ENCODE assay signal across 6 cellular contexts in genomic region chr6:169702640-169703246, GRCh38. TPM values are rescaled to one million over a fixed set of nuclear protein-coding genes. Genes with fewer than 3 reads are reported as not detected.
DNase-seq lines count a peak whose midpoint lies in the region; ATAC-seq, FAIRE-seq and TF ChIP-seq lines count a peak whose summit lies in the region.

No MANE protein-coding gene starts in this region.

- H3K27ac ChIP-seq in A549 (peak overlapping the region; percentile 90 to 100), body of pancreas (peak overlapping the region; percentile 83 to 97 (median 94))

- H3K4me3 Mint-ChIP-seq in neural crest cell, result peak overlapping the region; percentile 94

- H3K9me3 Mint-ChIP-seq in neural crest cell, result no peaks in the 10 kb centered on the region

- peaks cover 40% of the 10 kb centered on the region for H3K4me1 Mint-ChIP-seq in neural crest cell

- peaks cover 4% of the 10 kb centered on the region for H3K36me3 Mint-ChIP-seq in neural crest cell (ENCODE audit: low read depth)

- 8% methylated on average over 4 of the region's 41 CpGs for WGBS in A549 (ENCODE audit: missing lambda C conversion rate)
- 1 to 4% methylated on average over 26 to 41 of the region's 41 CpGs for WGBS in body of pancreas, 2 donors

- TF ChIP-seq POLR2A in A549 (IDR thresholded peaks at IDR 0.05; ENCODE audit: low read length) (peak; percentile 42), body of pancreas (IDR thresholded peaks at IDR 0.05) (no peak)

- H3K27ac Mint-ChIP-seq in neural crest cell (ENCODE audit: unreplicated experiment), result peak overlapping the region; percentile 84

- no peaks in the 10 kb centered on the region for H3K36me3 ChIP-seq in body of pancreas (replicated peaks in 1 of 2; ENCODE audit: insufficient read depth in 1 of 2, low read depth in 2 of 2)

- no peak for TF ChIP-seq RAD21 in A549 (conservative IDR thresholded peaks at IDR 0.05 in 1 of 2, IDR thresholded peaks at IDR 0.05 in 1 of 2)

- POLR2A ChIA-PET in A549 (lab: Yijun Ruan, JAX), result interaction anchor here (0.5 to 2.1 kb wide), 7 partner anchors 9 to 746 kb away, joined by 3 to 13 read pairs (median 3); partner anchors contain the start of genes DYNLT2 and ERMARD

- H3K4me2 ChIP-seq in A549, result peak overlapping the region; percentile 94

- ATAC-seq in A549 (peak; percentile 33 to 52), body of pancreas (peak; percentile 22)

- TF ChIP-seq CTCF in A549 (IDR thresholded peaks at IDR 0.05) (no peak), GM20000 (IDR thresholded peaks at IDR 0.05; ENCODE audit: extremely low read depth, missing control alignments) (no peak), body of pancreas (IDR thresholded peaks at IDR 0.05) (no peak), neural crest cell (conservative IDR thresholded peaks at IDR 0.05) (no peak)

- no peak for DNase-seq in A549 (ENCODE audit: low read depth in 1 of 2, low spot score in 1 of 2)
- DNase-seq in GM20000 (ENCODE audit: low spot score), result peak; percentile 46
- peak; percentile 76 for DNase-seq in NCI-H1105 treated with DMSO at 0.1 percent for 48 hours (lab: John Stamatoyannopoulos, UW)
- DNase-seq in body of pancreas, result peak; percentile 29 to 42 (median 34)
- peak; percentile 6 for DNase-seq in neural crest cell (ENCODE audit: low read depth, low spot score)
- DNase-seq in D341Med (ENCODE audit: low spot score), result no peak

- TF ChIP-seq EP300 in A549 (IDR thresholded peaks at IDR 0.05), result no peak

- FAIRE-seq in A549 (lab: Jason Lieb, UNC), result no peak

- peaks cover 31% of the 10 kb centered on the region for H3K4me1 ChIP-seq in A549
- peaks cover 31% of the 10 kb centered on the region for H3K4me1 ChIP-seq in body of pancreas

- H3K9me3 ChIP-seq in A549 (no peaks in the 10 kb centered on the region), body of pancreas (no peaks in the 10 kb centered on the region)

- H3K27me3 Mint-ChIP-seq in neural crest cell (ENCODE audit: low read depth), result no peaks in the 10 kb centered on the region

- H3K27me3 ChIP-seq in body of pancreas, result no peaks in the 10 kb centered on the region

- intact Hi-C loops in body of pancreas (cut with DNase I), result no loop called here

- H3K4me3 ChIP-seq in A549 (peak overlapping the region; percentile 67), body of pancreas (peak overlapping the region; percentile 72 to 79)

- CTCF ChIA-PET in A549 (lab: Yijun Ruan, JAX), result interaction anchor here (0.8 to 1.4 kb wide), 2 partner anchors 8 to 25 kb away, joined by 3 read pairs; no protein-coding TSS in a partner anchor

TF ChIP-seq in A549, 52 proteins besides CTCF, POLR2A, EP300 and RAD21:
- TF ChIP-seq E2F6 (IDR thresholded peaks at IDR 0.05; ENCODE audit: borderline replicate concordance, low read depth) (peak; percentile 21; the same call in 1 of the 2 replicates), CHD2 (IDR thresholded peaks at IDR 0.05; ENCODE audit: low read length, partially characterized antibody) (no peak), ZC3H11A (IDR thresholded peaks at IDR 0.05) (no peak), HOXA7 (CRISPR knock-in tag; IDR thresholded peaks at IDR 0.05) (no peak), MAZ (IDR thresholded peaks at IDR 0.05; ENCODE audit: borderline replicate concordance, low read depth, low read length) (no peak), MAX (IDR thresholded peaks at IDR 0.05) (0 out of 2 replicates have a peak, but pooled peaks have one; percentile 43)

RNA-seq across cellular contexts. Expression of gene C6orf120, which starts 0.8 kb away (rescaled TPM):
- 14.8 and 17.3 TPM in 2 replicates for polyA plus RNA-seq in A549 (2011; rRNA removed)
- 3.4 and 4.6 TPM in 2 replicates for polyA plus RNA-seq in A549 (2012; cell fraction: cytosol; rRNA removed)
- 3.0 and 3.1 TPM in 2 replicates for polyA plus RNA-seq in A549 (2012; cell fraction: nucleus; rRNA removed)
- 11.2 to 14.1 TPM (median 13.1 TPM) in 3 replicates for polyA plus RNA-seq in A549 (2017; fragmentation: RNase III; extraction: RNeasy Plus Mini Kit Qiagen cat#74134 plus additional on column Dnase treatment)
- polyA minus RNA-seq in A549 (2011; rRNA and poly(A)+ RNA removed), result 3.6 and 3.7 TPM in 2 replicates
- 10 to 100 TPM; 12.2 to 21.3 TPM for total RNA-seq in body of pancreas
- total RNA-seq in neural crest cell, result 28.2 and 28.7 TPM in 2 replicates

RNA-seq across cellular contexts. Expression of gene WDR27, which starts 0.9 kb away (rescaled TPM):
- polyA plus RNA-seq in A549 (2011; rRNA removed) (31.4 and 36.1 TPM in 2 replicates), A549 (2017; fragmentation: RNase III; extraction: RNeasy Plus Mini Kit Qiagen cat#74134 plus additional on column Dnase treatment) (16.5 to 19.1 TPM (median 18.9 TPM) in 3 replicates)
- polyA plus RNA-seq in A549 (2012; cell fraction: cytosol; rRNA removed), result 16.9 and 17.5 TPM in 2 replicates
- polyA plus RNA-seq in A549 (2012; cell fraction: nucleus; rRNA removed), result 183 and 193 TPM in 2 replicates
- polyA minus RNA-seq in A549 (2011; rRNA and poly(A)+ RNA removed), result 31.8 and 43.5 TPM in 2 replicates
- total RNA-seq in body of pancreas (10 to 100 TPM; 38.2 to 38.7 TPM), neural crest cell (102 and 103 TPM in 2 replicates)

RNA-seq across cellular contexts. Expression of gene PHF10, which starts 21.6 kb away (rescaled TPM):
- polyA plus RNA-seq in A549 (2011; rRNA removed), result 29.3 and 29.6 TPM in 2 replicates
- 13.5 and 14.0 TPM in 2 replicates for polyA plus RNA-seq in A549 (2012; cell fraction: cytosol; rRNA removed)
- 6.0 and 11.1 TPM in 2 replicates for polyA plus RNA-seq in A549 (2012; cell fraction: nucleus; rRNA removed)
- 21.9 to 23.3 TPM (median 22.6 TPM) in 3 replicates for polyA plus RNA-seq in A549 (2017; fragmentation: RNase III; extraction: RNeasy Plus Mini Kit Qiagen cat#74134 plus additional on column Dnase treatment)
- polyA minus RNA-seq in A549 (2011; rRNA and poly(A)+ RNA removed), result 9.1 and 9.2 TPM in 2 replicates
- total RNA-seq in body of pancreas, result 10 to 100 TPM; 27.8 to 33.0 TPM
- total RNA-seq in neural crest cell, result 83.9 and 85.9 TPM in 2 replicates

RNA-seq across cellular contexts. Expression of gene DYNLT2, which starts 48.6 kb away (rescaled TPM):
- polyA plus RNA-seq in A549 (2011; rRNA removed) (0.85 and 2.0 TPM in 2 replicates), A549 (2017; fragmentation: RNase III; extraction: RNeasy Plus Mini Kit Qiagen cat#74134 plus additional on column Dnase treatment) (1.1 to 1.4 TPM (median 1.1 TPM) in 3 replicates)
- polyA plus RNA-seq in A549 (2012; cell fraction: cytosol; rRNA removed), result 0.58 and 0.69 TPM in 2 replicates
- 0.25 and 0.83 TPM in 2 replicates for polyA plus RNA-seq in A549 (2012; cell fraction: nucleus; rRNA removed)
- polyA minus RNA-seq in A549 (2011; rRNA and poly(A)+ RNA removed), result 0.21 and 0.78 TPM in 2 replicates
- total RNA-seq in body of pancreas (1 to 10 TPM; 1.3 to 3.6 TPM), neural crest cell (2.8 TPM in 2 replicates)

RNA-seq across cellular contexts. Expression of gene ERMARD, which starts 48.7 kb away (rescaled TPM):
- polyA plus RNA-seq in A549 (2011; rRNA removed), result 22.5 and 22.8 TPM in 2 replicates
- polyA plus RNA-seq in A549 (2012; cell fraction: cytosol; rRNA removed), result 13.8 and 17.8 TPM in 2 replicates
- polyA plus RNA-seq in A549 (2012; cell fraction: nucleus; rRNA removed), result 39.1 and 46.4 TPM in 2 replicates
- polyA plus RNA-seq in A549 (2017; fragmentation: RNase III; extraction: RNeasy Plus Mini Kit Qiagen cat#74134 plus additional on column Dnase treatment), result 7.7 to 9.2 TPM (median 8.5 TPM) in 3 replicates
- polyA minus RNA-seq in A549 (2011; rRNA and poly(A)+ RNA removed), result 11.8 and 13.1 TPM in 2 replicates
- total RNA-seq in body of pancreas, result 10 to 100 TPM in 1 of 2 donors, 1 to 10 TPM in 1; 8.6 to 12.2 TPM
- total RNA-seq in neural crest cell, result 24.2 and 26.3 TPM in 2 replicates

Comparison
In these comparisons a context has a peak if more than half of its experiments do, and no peak if none do; other contexts are left out.
1. DNase-seq: peak in GM20000 (single experiment), NCI-H1105 treated with DMSO at 0.1 percent for 48 hours (single experiment), body of pancreas (4 of 4) and neural crest cell (single experiment); none in A549 (0 of 2) and D341Med (single experiment).